Comparison of ENCODE assay signal across 11 cellular contexts in the genomic region with DNA sequence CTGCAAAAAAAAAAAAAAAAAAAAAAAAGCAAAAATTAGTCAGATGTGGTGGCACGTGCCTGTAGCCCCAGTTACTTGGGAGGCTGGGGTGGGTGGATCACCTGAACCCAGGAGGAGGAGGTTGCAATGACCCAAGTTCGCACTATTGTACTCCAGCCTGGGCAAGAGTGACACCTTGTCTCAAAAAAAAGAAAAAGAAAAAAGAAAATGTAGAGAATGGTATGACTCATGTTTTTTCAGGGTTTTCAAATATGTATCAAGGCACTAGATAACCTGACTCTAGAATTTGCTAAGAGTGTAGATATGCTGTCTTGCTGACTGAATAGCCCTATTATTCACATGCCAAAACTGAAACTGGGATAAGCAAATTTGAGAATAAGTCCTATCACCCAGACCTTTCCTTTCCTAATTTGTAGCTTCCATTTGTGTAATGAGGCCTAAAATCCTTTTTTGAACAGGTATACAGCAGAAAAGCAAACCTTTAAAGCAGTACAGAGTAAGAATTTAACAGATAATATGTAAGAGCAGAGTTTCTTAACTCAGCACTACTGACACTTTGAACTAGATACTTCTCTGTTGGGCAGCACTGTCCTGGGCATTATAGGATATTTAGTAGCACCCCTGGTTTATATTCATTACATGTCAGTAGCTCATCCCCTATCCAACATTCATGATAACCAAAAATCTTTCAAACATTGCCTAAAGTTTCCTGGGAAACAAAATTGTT.
A peak's percentile ranks its signal among the peaks of the same experiment; 100 is the strongest.
DNase-seq lines count a peak whose midpoint lies in the region; ATAC-seq and TF ChIP-seq lines count a peak whose summit lies in the region.
"Had no signal": no experiment of that assay in that cellular context is flagged by ENCODE, and none has a peak within 500 bp of the region (broad histone marks: within the 10 kb centered on the region; RNA-seq: fewer than 3 reads in every experiment).

No MANE protein-coding gene starts in this region.

- 57 to 91% methylated on average over 2 of the region's 2 CpGs for WGBS in body of pancreas, 2 donors

- intact Hi-C loops in body of pancreas (cut with DNase I) (no loop called here), dorsolateral prefrontal cortex (cut with DNase I) (no loop called here)

- no peaks in the 10 kb centered on the region for H3K27me3 Mint-ChIP-seq in effector memory CD8-positive, alpha-beta T cell

- H3K9me3 Mint-ChIP-seq in effector memory CD8-positive, alpha-beta T cell: no peaks in the 10 kb centered on the region

- DNase-seq in AG10803 (ENCODE audit: low read depth) (peak; percentile 2), body of pancreas (no peak), dorsolateral prefrontal cortex (no peak), NCI-H748 treated with DMSO at 0.1 percent for 48 hours (lab: John Stamatoyannopoulos, UW) (no peak)
- no peak for DNase-seq in effector memory CD8-positive, alpha-beta T cell
- DNase-seq: activated CD8-positive, alpha-beta memory T cell treated with anti-CD3 and anti-CD28 coated beads, Interleukin-2, amount 50 U/mL, for 48 hours; left cardiac atrium; NCI-H2029 had no signal

- peaks cover 22% of the 10 kb centered on the region for H3K4me1 ChIP-seq in body of pancreas

- no peak overlapping the region for H3K4me3 Mint-ChIP-seq in effector memory CD8-positive, alpha-beta T cell

- TF ChIP-seq CTCF in AG10803 (conservative IDR thresholded peaks at IDR 0.05; ENCODE audit: low read length) (no peak), body of pancreas (IDR thresholded peaks at IDR 0.05) (no peak), dorsolateral prefrontal cortex (IDR thresholded peaks at IDR 0.05 in 54 of 56, conservative IDR thresholded peaks at IDR 0.05 in 2 of 56; ENCODE audit: low read depth in 1 of 56, partially characterized antibody in 56 of 56) (no peak)

- no peak for TF ChIP-seq POLR2A in body of pancreas (IDR thresholded peaks at IDR 0.05)

- H3K27me3 ChIP-seq in body of pancreas (no peaks in the 10 kb centered on the region), dorsolateral prefrontal cortex (no peaks in the 10 kb centered on the region)

- H3K9me3 ChIP-seq in body of pancreas: no peaks in the 10 kb centered on the region

- H3K36me3 Mint-ChIP-seq in effector memory CD8-positive, alpha-beta T cell (ENCODE audit: insufficient read depth): peaks cover 9% of the 10 kb centered on the region

- no peak overlapping the region for H3K4me3 ChIP-seq in AG10803 (ENCODE audit: low read length)
- H3K4me3 ChIP-seq in body of pancreas: no peak overlapping the region
- no peak overlapping the region for H3K4me3 ChIP-seq in dorsolateral prefrontal cortex

- no peaks in the 10 kb centered on the region for H3K36me3 ChIP-seq in body of pancreas (replicated peaks in 1 of 2; ENCODE audit: insufficient read depth in 1 of 2, low read depth in 2 of 2)

- H3K4me1 Mint-ChIP-seq in effector memory CD8-positive, alpha-beta T cell (ENCODE audit: low read depth in 2 of 2): peaks cover 8 to 17% of the 10 kb centered on the region in 2 donors

- H3K27ac Mint-ChIP-seq in effector memory CD8-positive, alpha-beta T cell: peak overlapping the region in 1 of 2 donors; percentile 79

- peak; percentile 69 for ATAC-seq in GM18517 (IDR thresholded peaks at IDR 0.05; ENCODE audit: unreplicated experiment)
- peak; percentile 79 for ATAC-seq in HG02885 (IDR thresholded peaks at IDR 0.05; ENCODE audit: poor library complexity, unreplicated experiment)
- ATAC-seq in body of pancreas: peak; percentile 71
- no peak for ATAC-seq in effector memory CD8-positive, alpha-beta T cell (replicated peaks)
- no peak for ATAC-seq in GM21528 (IDR thresholded peaks at IDR 0.05; ENCODE audit: low FRiP score, unreplicated experiment)

- peak overlapping the region in 3 of 4 donors; percentile 2 to 68 (median 44) for H3K27ac ChIP-seq in body of pancreas
- peak overlapping the region in 2 of 59 donors; percentile 6 to 13 for H3K27ac ChIP-seq in dorsolateral prefrontal cortex

Comparison
In these comparisons a context has a peak if more than half of its experiments do, and no peak if none do; other contexts are left out.
1. ATAC-seq: peak in GM18517 (single experiment), HG02885 (single experiment) and body of pancreas (single experiment); none in effector memory CD8-positive, alpha-beta T cell (single experiment) and GM21528 (single experiment).